In the genomic region with DNA sequence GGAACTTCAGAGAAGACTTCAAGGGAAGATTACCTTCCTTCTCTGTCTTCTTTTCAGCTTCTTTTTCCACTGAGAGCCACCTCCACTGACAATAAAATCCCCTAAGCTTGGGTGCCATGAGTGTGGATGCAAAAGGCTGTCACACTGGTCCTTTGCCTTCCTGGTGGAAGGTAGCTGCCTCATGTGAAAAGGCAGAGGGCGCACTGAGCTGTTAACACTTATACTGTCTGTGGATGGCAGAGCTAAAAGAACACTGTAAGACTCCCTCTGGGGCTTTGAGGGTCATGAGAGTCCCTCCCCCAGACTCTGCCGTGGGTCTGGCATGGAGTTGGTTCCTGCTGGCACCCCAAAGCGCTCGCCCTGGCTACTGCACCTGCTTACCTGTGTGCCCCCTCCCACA, we compare ENCODE assay signal across 30 cellular contexts.
"Had no signal": no experiment of that assay in that cellular context is flagged by ENCODE, and none has a peak within 500 bp of the region (broad histone marks: within the 10 kb centered on the region; RNA-seq: fewer than 3 reads in every experiment).

No MANE protein-coding gene starts in this region.

- H3K27me3 Mint-ChIP-seq: naive thymus-derived CD8-positive, alpha-beta T cell; stimulated activated naive B cell treated with anti-CD40 and anti-IgM and Interleukin-4, amounts not matched to agents 10 μg/mL and 1 μg/mL and 100 μg/mL, for 72 hours had no signal

- H3K4me1 ChIP-seq: left lung, lower lobe of right lung, pancreas, prostate gland, stomach, testis, thyroid gland, transverse colon, upper lobe of left lung, vagina had no signal

- H3K36me3 Mint-ChIP-seq: immature natural killer cell; naive thymus-derived CD8-positive, alpha-beta T cell; stimulated activated naive B cell treated with anti-CD40 and anti-IgM and Interleukin-4, amounts not matched to agents 10 μg/mL and 1 μg/mL and 100 μg/mL, for 72 hours had no signal

- H3K27ac ChIP-seq: left lung, lower lobe of right lung, pancreas, prostate gland, skin epidermis, stomach, testis, thyroid gland, transverse colon, upper lobe of left lung, vagina had no signal

- H3K27me3 ChIP-seq: left lung, pancreas, stomach, testis, thyroid gland, transverse colon, upper lobe of left lung, vagina had no signal

- H3K27ac Mint-ChIP-seq: immature natural killer cell; nephron; stimulated activated naive B cell treated with anti-CD40 and anti-IgM and Interleukin-4, amounts not matched to agents 10 μg/mL and 1 μg/mL and 100 μg/mL, for 72 hours had no signal

- H3K9me3 ChIP-seq: left lung, pancreas, prostate gland, testis, thyroid gland, transverse colon, upper lobe of left lung, vagina had no signal

- DNase-seq: immature natural killer cell; kidney; left colon; left lung; lower lobe of right lung; mammary epithelial cell; mesenchymal stem cell; naive thymus-derived CD8-positive, alpha-beta T cell; nucleus accumbens; posterior cingulate gyrus; retina; right cardiac atrium; stimulated activated CD4-positive, alpha-beta T cell treated with anti-CD3 and anti-CD28 coated beads, Interleukin-12 subunit alpha, Interleukin-12 subunit beta, amount 100 ng/mL, for 4 hours; stimulated activated CD4-positive, alpha-beta T cell treated with anti-CD3 and anti-CD28 coated beads, Interleukin-15, amount 100 ng/mL, for 24 hours; stimulated activated CD4-positive, alpha-beta T cell treated with anti-CD3 and anti-CD28 coated beads, Interleukin-2, amount 100 ng/mL, for 24 hours; stimulated activated CD4-positive, alpha-beta T cell treated with anti-CD3 and anti-CD28 coated beads, Interleukin-4, amount 100 ng/mL, for 1 hour; stimulated activated naive B cell treated with anti-CD40 and anti-IgM and Interleukin-4, amounts not matched to agents 10 μg/mL and 1 μg/mL and 100 μg/mL, for 72 hours; stimulated activated naive CD8-positive, alpha-beta T cell treated with anti-CD3 and anti-CD28 coated beads, Interleukin-15, Interleukin-2, amounts not matched to agents 100 U/mL and 50 U/mL, for 24 hours; stomach; testis; thyroid gland; transverse colon had no signal

- H3K4me1 Mint-ChIP-seq: immature natural killer cell; naive thymus-derived CD8-positive, alpha-beta T cell; nephron; stimulated activated naive B cell treated with anti-CD40 and anti-IgM and Interleukin-4, amounts not matched to agents 10 μg/mL and 1 μg/mL and 100 μg/mL, for 72 hours had no signal

- ATAC-seq: left colon; left lung; lower lobe of right lung; naive thymus-derived CD8-positive, alpha-beta T cell; pancreas; right cardiac atrium; sciatic nerve; stimulated activated naive B cell treated with anti-CD40 and anti-IgM and Interleukin-4, amounts not matched to agents 10 μg/mL and 1 μg/mL and 100 μg/mL, for 72 hours; stimulated activated naive CD8-positive, alpha-beta T cell treated with anti-CD3 and anti-CD28 coated beads, Interleukin-15, Interleukin-2, amounts not matched to agents 100 U/mL and 50 U/mL, for 24 hours had no signal

- H3K4me3 ChIP-seq: left lung, lower lobe of right lung, pancreas, prostate gland, skin epidermis, stomach, testis, thyroid gland, transverse colon, upper lobe of left lung, vagina had no signal

- H3K36me3 ChIP-seq: left lung, lower lobe of right lung, pancreas, prostate gland, stomach, thyroid gland, transverse colon, upper lobe of left lung, vagina had no signal

- H3K9me3 Mint-ChIP-seq: nephron, neural crest cell had no signal

- H3K4me3 Mint-ChIP-seq: immature natural killer cell; naive thymus-derived CD8-positive, alpha-beta T cell; nephron; neural crest cell; stimulated activated naive B cell treated with anti-CD40 and anti-IgM and Interleukin-4, amounts not matched to agents 10 μg/mL and 1 μg/mL and 100 μg/mL, for 72 hours had no signal
